1 cellular context compared by ENCODE assay signal in the genomic region with DNA sequence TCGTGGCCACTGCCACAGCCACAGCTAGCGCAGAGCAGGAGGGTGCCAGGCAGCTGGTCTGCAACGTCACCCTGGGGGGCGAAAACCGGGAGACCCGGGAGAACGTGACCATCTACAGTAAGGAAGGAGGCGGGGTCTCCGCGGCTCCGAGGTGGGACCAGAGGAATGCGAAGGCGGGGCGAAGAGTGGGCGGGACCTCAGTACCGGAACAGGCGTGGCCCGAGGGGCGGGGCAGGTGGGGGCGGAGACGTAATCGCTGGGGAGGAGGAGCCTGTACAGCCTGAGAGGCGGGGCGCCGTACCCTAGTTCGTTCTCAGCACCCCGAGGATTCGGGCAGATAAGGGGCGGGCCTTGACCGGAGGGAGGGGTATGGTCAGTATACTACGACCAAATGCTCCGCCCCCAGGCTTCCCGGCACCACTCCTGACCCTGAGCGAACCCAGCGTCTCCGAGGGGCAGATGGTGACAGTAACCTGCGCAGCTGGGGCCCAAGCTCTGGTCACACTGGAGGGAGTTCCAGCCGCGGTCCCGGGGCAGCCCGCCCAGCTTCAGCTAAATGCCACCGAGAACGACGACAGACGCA.
TF ChIP-seq lines count a peak whose summit lies in the region.

No MANE protein-coding gene starts in this region.

TF ChIP-seq in HepG2, 621 proteins besides CTCF, POLR2A, EP300 and RAD21 (continues in another document):
- 0 out of 2 replicates have a peak, but pooled peaks have one; percentile 19 for TF ChIP-seq DZIP1 (CRISPR knock-in tag; IDR thresholded peaks at IDR 0.05)
- TF ChIP-seq GLI4 (CRISPR knock-in tag; IDR thresholded peaks at IDR 0.05; ENCODE audit: borderline replicate concordance) = no peak
- TF ChIP-seq E2F5 (CRISPR knock-in tag; conservative IDR thresholded peaks at IDR 0.05) = no peak
- TF ChIP-seq ZNF816 (CRISPR knock-in tag; IDR thresholded peaks at IDR 0.05; ENCODE audit: borderline replicate concordance) = no peak
- TF ChIP-seq ARID4A (CRISPR knock-in tag; IDR thresholded peaks at IDR 0.05; ENCODE audit: borderline replicate concordance) = peak; percentile 52; the same call in 1 of the 2 replicates
- no peak for TF ChIP-seq MYNN (CRISPR knock-in tag; IDR thresholded peaks at IDR 0.05; ENCODE audit: low read depth)
- no peak for TF ChIP-seq KLF9 (CRISPR knock-in tag; IDR thresholded peaks at IDR 0.05; ENCODE audit: low read depth)
- no peak for TF ChIP-seq MIXL1 (CRISPR knock-in tag; IDR thresholded peaks at IDR 0.05)
- 0 out of 2 replicates have a peak, but pooled peaks have one; percentile 12 for TF ChIP-seq THAP11 (CRISPR knock-in tag; IDR thresholded peaks at IDR 0.05)
- TF ChIP-seq ZNF180 (CRISPR knock-in tag; IDR thresholded peaks at IDR 0.05; ENCODE audit: borderline replicate concordance, low read depth) = no peak
- no peak for TF ChIP-seq ZC3H4 (CRISPR knock-in tag; IDR thresholded peaks at IDR 0.05; ENCODE audit: borderline replicate concordance)
- no peak for TF ChIP-seq NR2F1 (CRISPR knock-in tag; IDR thresholded peaks at IDR 0.05)
- TF ChIP-seq UBTF (CRISPR knock-in tag; IDR thresholded peaks at IDR 0.05) = no peak; the same call in 1 of the 2 replicates
- TF ChIP-seq, protein P1, sequence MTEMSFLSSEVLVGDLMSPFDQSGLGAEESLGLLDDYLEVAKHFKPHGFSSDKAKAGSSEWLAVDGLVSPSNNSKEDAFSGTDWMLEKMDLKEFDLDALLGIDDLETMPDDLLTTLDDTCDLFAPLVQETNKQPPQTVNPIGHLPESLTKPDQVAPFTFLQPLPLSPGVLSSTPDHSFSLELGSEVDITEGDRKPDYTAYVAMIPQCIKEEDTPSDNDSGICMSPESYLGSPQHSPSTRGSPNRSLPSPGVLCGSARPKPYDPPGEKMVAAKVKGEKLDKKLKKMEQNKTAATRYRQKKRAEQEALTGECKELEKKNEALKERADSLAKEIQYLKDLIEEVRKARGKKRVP (CRISPR knock-in tag; IDR thresholded peaks at IDR 0.05) = 0 out of 4 replicates have a peak, but pooled peaks of 1 of the 2 experiments have one; percentile 26
- TF ChIP-seq ZNF484 (CRISPR knock-in tag; IDR thresholded peaks at IDR 0.05; ENCODE audit: borderline replicate concordance, low read depth) = no peak
- TF ChIP-seq SOX6 (IDR thresholded peaks at IDR 0.05) = no peak
- TF ChIP-seq SOX6 (CRISPR knock-in tag; IDR thresholded peaks at IDR 0.05) = no peak
- no peak for TF ChIP-seq KMT2A (CRISPR knock-in tag; IDR thresholded peaks at IDR 0.05)
- TF ChIP-seq, protein P2, sequence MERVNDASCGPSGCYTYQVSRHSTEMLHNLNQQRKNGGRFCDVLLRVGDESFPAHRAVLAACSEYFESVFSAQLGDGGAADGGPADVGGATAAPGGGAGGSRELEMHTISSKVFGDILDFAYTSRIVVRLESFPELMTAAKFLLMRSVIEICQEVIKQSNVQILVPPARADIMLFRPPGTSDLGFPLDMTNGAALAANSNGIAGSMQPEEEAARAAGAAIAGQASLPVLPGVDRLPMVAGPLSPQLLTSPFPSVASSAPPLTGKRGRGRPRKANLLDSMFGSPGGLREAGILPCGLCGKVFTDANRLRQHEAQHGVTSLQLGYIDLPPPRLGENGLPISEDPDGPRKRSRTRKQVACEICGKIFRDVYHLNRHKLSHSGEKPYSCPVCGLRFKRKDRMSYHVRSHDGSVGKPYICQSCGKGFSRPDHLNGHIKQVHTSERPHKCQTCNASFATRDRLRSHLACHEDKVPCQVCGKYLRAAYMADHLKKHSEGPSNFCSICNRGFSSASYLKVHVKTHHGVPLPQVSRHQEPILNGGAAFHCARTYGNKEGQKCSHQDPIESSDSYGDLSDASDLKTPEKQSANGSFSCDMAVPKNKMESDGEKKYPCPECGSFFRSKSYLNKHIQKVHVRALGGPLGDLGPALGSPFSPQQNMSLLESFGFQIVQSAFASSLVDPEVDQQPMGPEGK (CRISPR knock-in tag; IDR thresholded peaks at IDR 0.05) = 0 out of 2 replicates have a peak, but pooled peaks have one; percentile 12
- TF ChIP-seq SAP130 (CRISPR knock-in tag; IDR thresholded peaks at IDR 0.05; ENCODE audit: low read depth) = peak; percentile 55; the same call in 1 of the 2 replicates
- TF ChIP-seq MTF1 (CRISPR knock-in tag; IDR thresholded peaks at IDR 0.05) = no peak
- TF ChIP-seq, protein P3, sequence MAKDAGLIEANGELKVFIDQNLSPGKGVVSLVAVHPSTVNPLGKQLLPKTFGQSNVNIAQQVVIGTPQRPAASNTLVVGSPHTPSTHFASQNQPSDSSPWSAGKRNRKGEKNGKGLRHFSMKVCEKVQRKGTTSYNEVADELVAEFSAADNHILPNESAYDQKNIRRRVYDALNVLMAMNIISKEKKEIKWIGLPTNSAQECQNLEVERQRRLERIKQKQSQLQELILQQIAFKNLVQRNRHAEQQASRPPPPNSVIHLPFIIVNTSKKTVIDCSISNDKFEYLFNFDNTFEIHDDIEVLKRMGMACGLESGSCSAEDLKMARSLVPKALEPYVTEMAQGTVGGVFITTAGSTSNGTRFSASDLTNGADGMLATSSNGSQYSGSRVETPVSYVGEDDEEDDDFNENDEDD (CRISPR knock-in tag; IDR thresholded peaks at IDR 0.05; ENCODE audit: borderline replicate concordance) = peak; percentile 39; the same call in 1 of the 2 replicates
- TF ChIP-seq, protein P4, sequence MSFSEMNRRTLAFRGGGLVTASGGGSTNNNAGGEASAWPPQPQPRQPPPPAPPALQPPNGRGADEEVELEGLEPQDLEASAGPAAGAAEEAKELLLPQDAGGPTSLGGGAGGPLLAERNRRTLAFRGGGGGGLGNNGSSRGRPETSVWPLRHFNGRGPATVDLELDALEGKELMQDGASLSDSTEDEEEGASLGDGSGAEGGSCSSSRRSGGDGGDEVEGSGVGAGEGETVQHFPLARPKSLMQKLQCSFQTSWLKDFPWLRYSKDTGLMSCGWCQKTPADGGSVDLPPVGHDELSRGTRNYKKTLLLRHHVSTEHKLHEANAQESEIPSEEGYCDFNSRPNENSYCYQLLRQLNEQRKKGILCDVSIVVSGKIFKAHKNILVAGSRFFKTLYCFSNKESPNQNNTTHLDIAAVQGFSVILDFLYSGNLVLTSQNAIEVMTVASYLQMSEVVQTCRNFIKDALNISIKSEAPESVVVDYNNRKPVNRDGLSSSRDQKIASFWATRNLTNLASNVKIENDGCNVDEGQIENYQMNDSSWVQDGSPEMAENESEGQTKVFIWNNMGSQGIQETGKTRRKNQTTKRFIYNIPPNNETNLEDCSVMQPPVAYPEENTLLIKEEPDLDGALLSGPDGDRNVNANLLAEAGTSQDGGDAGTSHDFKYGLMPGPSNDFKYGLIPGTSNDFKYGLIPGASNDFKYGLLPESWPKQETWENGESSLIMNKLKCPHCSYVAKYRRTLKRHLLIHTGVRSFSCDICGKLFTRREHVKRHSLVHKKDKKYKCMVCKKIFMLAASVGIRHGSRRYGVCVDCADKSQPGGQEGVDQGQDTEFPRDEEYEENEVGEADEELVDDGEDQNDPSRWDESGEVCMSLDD (CRISPR knock-in tag; IDR thresholded peaks at IDR 0.05; ENCODE audit: borderline replicate concordance) = no peak
- TF ChIP-seq TOE1 (CRISPR knock-in tag; IDR thresholded peaks at IDR 0.05) = no peak
- TF ChIP-seq ELF1 (CRISPR knock-in tag; IDR thresholded peaks at IDR 0.05) = peak; percentile 42; the same call in 1 of the 2 replicates
- TF ChIP-seq SUZ12 (IDR thresholded peaks at IDR 0.05; ENCODE audit: low read depth, low read length) = no peak
- TF ChIP-seq ISX (CRISPR knock-in tag; conservative IDR thresholded peaks at IDR 0.05) = no peak
- TF ChIP-seq GATAD1 (CRISPR knock-in tag; IDR thresholded peaks at IDR 0.05) = peak; percentile 30; the same call in 1 of the 2 replicates
- TF ChIP-seq ZNF672 (CRISPR knock-in tag; IDR thresholded peaks at IDR 0.05) = 0 out of 2 replicates have a peak, but pooled peaks have one; percentile 6
- TF ChIP-seq, protein P5, sequence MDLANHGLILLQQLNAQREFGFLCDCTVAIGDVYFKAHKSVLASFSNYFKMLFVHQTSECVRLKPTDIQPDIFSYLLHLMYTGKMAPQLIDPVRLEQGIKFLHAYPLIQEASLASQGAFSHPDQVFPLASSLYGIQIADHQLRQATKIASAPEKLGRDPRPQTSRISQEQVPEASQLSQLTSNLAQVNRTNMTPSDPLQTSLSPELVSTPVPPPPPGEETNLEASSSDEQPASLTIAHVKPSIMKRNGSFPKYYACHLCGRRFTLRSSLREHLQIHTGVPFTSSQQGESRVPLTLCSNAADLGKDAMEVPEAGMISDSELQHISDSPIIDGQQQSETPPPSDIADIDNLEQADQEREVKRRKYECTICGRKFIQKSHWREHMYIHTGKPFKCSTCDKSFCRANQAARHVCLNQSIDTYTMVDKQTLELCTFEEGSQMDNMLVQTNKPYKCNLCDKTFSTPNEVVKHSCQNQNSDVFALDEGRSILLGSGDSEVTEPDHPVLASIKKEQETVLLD (CRISPR knock-in tag; IDR thresholded peaks at IDR 0.05; ENCODE audit: low read depth) = 0 out of 2 replicates have a peak, but pooled peaks have one; percentile 32
- TF ChIP-seq NR2C2 (CRISPR knock-in tag; IDR thresholded peaks at IDR 0.05; ENCODE audit: borderline replicate concordance) = 0 out of 2 replicates have a peak, but pooled peaks have one; percentile 22
- TF ChIP-seq MXI1 (IDR thresholded peaks at IDR 0.05; ENCODE audit: borderline replicate concordance, low read depth, low read length) = peak; percentile 45; the same call in 1 of the 3 replicates
- 0 out of 2 replicates have a peak, but pooled peaks have one; percentile 25 for TF ChIP-seq KDM3A (CRISPR knock-in tag; IDR thresholded peaks at IDR 0.05; ENCODE audit: low read depth)
- TF ChIP-seq NPAS2 (CRISPR knock-in tag; IDR thresholded peaks at IDR 0.05; ENCODE audit: borderline replicate concordance) = no peak
- TF ChIP-seq SP5 (CRISPR knock-in tag; IDR thresholded peaks at IDR 0.05; ENCODE audit: borderline replicate concordance, low read depth) = peak; percentile 76
- TF ChIP-seq ARNTL (CRISPR knock-in tag; IDR thresholded peaks at IDR 0.05) = 0 out of 2 replicates have a peak, but pooled peaks have one; percentile 17
- no peak for TF ChIP-seq ZFP36L1 (CRISPR knock-in tag; IDR thresholded peaks at IDR 0.05)
- no peak for TF ChIP-seq U2AF1 (optimal IDR thresholded peaks at IDR 0.05; ENCODE audit: low read depth, low read length)
